In genomic region chr12:71746983-71747611, GRCh38 we compare ENCODE assay signal across 8 cellular contexts. TPM values are rescaled to one million over a fixed set of nuclear protein-coding genes. Genes with fewer than 3 reads are reported as not detected.
DNase-seq lines count a peak whose midpoint lies in the region; ATAC-seq and TF ChIP-seq lines count a peak whose summit lies in the region.

No MANE protein-coding gene starts in this region.

- H3K4me1 ChIP-seq in heart left ventricle, result no peaks in the 10 kb centered on the region

- H3K27me3 Mint-ChIP-seq in activated naive CD8-positive, alpha-beta T cell treated with anti-CD3 and anti-CD28 coated beads for 36 hours, result peaks cover 16% of the 10 kb centered on the region

- no peaks in the 10 kb centered on the region for H3K36me3 Mint-ChIP-seq in activated naive CD8-positive, alpha-beta T cell treated with anti-CD3 and anti-CD28 coated beads for 36 hours

- peaks cover 0 to 8% (median 0%) of the 10 kb centered on the region in 9 donors for H3K27me3 ChIP-seq in heart left ventricle

- H3K4me1 Mint-ChIP-seq in activated naive CD8-positive, alpha-beta T cell treated with anti-CD3 and anti-CD28 coated beads for 36 hours, result no peaks in the 10 kb centered on the region

- intact Hi-C loops in heart left ventricle (cut with DNase I), result loop anchor here (2.0 to 10.0 kb wide), 9 partner anchors 55 to 332 kb away; partner anchors contain the start of genes TMEM19 (in 2 of the 10), THAP2 (in 1 of the 10) and ZFC3H1 (in 1 of the 10)

- H3K27ac Mint-ChIP-seq in activated naive CD8-positive, alpha-beta T cell treated with anti-CD3 and anti-CD28 coated beads for 36 hours, result no peak overlapping the region

- TF ChIP-seq POLR2A in heart left ventricle (IDR thresholded peaks at IDR 0.05), result no peak

- H3K27ac ChIP-seq in heart left ventricle, result no peak overlapping the region

- H3K36me3 ChIP-seq in heart left ventricle, result no peaks in the 10 kb centered on the region

- no peak overlapping the region for H3K4me3 ChIP-seq in heart left ventricle

- no peaks in the 10 kb centered on the region for H3K9me3 ChIP-seq in heart left ventricle

- no peak overlapping the region for H3K4me3 Mint-ChIP-seq in activated naive CD8-positive, alpha-beta T cell treated with anti-CD3 and anti-CD28 coated beads for 36 hours

- TF ChIP-seq CTCF in LNCAP (IDR thresholded peaks at IDR 0.05) (peak; percentile 81), heart left ventricle (IDR thresholded peaks at IDR 0.05) (peak; percentile 49 to 80 (median 70))

- H3K9me3 Mint-ChIP-seq in activated naive CD8-positive, alpha-beta T cell treated with anti-CD3 and anti-CD28 coated beads for 36 hours, result no peaks in the 10 kb centered on the region

- DNase-seq in NCI-H524 (lab: John Stamatoyannopoulos, UW) (peak; percentile 27 to 66), NCI-H524 treated with DMSO at 0.1 percent for 48 hours (lab: John Stamatoyannopoulos, UW) (no peak), HCEC 1CT (peak; percentile 61), SHP77 (lab: John Stamatoyannopoulos, UW) (peak; percentile 51 to 54), heart left ventricle (peak in 2 of 5 donors; percentile 23 to 29), putamen (ENCODE audit: low spot score) (peak; percentile 62)
- DNase-seq in activated naive CD8-positive, alpha-beta T cell treated with anti-CD3 and anti-CD28 coated beads for 36 hours, result peak; percentile 21

- peak in 3 of 4 donors; percentile 73 to 90 (median 86) for ATAC-seq in heart left ventricle

- WGBS in heart left ventricle, 4 donors, result 27 to 30% (median 28%) methylated on average over 4 of the region's 4 CpGs

RNA-seq across cellular contexts. Expression of gene RAB21, which starts 7.6 kb away (rescaled TPM):
- 10 to 100 TPM; 83.4 to 87.8 TPM for total RNA-seq in activated naive CD8-positive, alpha-beta T cell treated with anti-CD3 and anti-CD28 coated beads for 36 hours
- 100 to 1,000 TPM in 7 of 9 donors, 10 to 100 TPM in 2; 42.4 to 236 (median 198) TPM for total RNA-seq in heart left ventricle
- polyA plus RNA-seq in heart left ventricle, result 10 to 100 TPM; 25.3 to 81.8 TPM
